9 cellular contexts compared by ENCODE assay signal in the genomic region with DNA sequence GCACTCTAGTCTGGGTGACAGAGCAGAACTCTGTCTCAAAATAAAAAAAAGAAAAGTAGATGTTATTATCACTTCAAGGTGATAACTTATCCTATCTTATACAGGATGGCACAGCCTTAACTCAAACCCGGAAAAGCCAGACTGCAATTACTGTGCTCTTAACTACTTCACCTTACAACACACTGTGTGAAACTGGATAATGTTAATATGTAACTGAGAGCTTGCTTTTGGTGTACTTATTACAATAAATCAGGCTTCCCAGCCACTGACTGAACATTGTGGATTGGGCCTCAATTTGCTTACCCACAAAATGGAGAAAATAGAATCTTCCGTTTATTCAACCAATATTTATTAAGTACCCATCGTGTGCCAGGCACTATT. TPM values are rescaled to one million over a fixed set of nuclear protein-coding genes. Genes with fewer than 3 reads are reported as not detected.
DNase-seq lines count a peak whose midpoint lies in the region; ATAC-seq and TF ChIP-seq lines count a peak whose summit lies in the region.
"Had no signal": no experiment of that assay in that cellular context is flagged by ENCODE, and none has a peak within 500 bp of the region (broad histone marks: within the 10 kb centered on the region; RNA-seq: fewer than 3 reads in every experiment).

No MANE protein-coding gene starts in this region.

- peak overlapping the region; percentile 99 for H3K4me3 ChIP-seq in Jurkat, Clone E6-1 (ENCODE audit: low read length)
- peak overlapping the region; percentile 72 for H3K4me3 ChIP-seq in astrocyte of the spinal cord (ENCODE audit: low read depth, low read length)
- H3K4me3 ChIP-seq in mucosa of rectum (ENCODE audit: low read length in 2 of 2): peak overlapping the region; percentile 8 to 96
- no peak overlapping the region for H3K4me3 ChIP-seq in coronary artery

- peaks cover 0 to 10% of the 10 kb centered on the region in 2 donors for H3K36me3 ChIP-seq in mucosa of rectum (ENCODE audit: control insufficient read depth in 2 of 2, insufficient read depth in 2 of 2, low read length in 2 of 2)

- peaks cover 18 to 22% of the 10 kb centered on the region in 2 donors for H3K4me1 ChIP-seq in mucosa of rectum (ENCODE audit: control insufficient read depth in 2 of 2, insufficient read depth in 2 of 2, low read length in 2 of 2)

- no peaks in the 10 kb centered on the region for H3K27me3 ChIP-seq in mucosa of rectum (ENCODE audit: control insufficient read depth in 2 of 2, insufficient read depth in 2 of 2, low read length in 2 of 2)
- H3K27me3 ChIP-seq: left lung had no signal

- H3K9me3 ChIP-seq in mucosa of rectum (ENCODE audit: control insufficient read depth in 2 of 2, low read length in 2 of 2): no peaks in the 10 kb centered on the region
- H3K9me3 ChIP-seq: left lung had no signal

- TF ChIP-seq CTCF in astrocyte of the spinal cord (IDR thresholded peaks at IDR 0.05; ENCODE audit: low read depth, low read length): no peak
- no peak for TF ChIP-seq CTCF in coronary artery (IDR thresholded peaks at IDR 0.05)

- ATAC-seq in GM21515 (IDR thresholded peaks at IDR 0.05; ENCODE audit: unreplicated experiment): no peak
- ATAC-seq in GM18909 (IDR thresholded peaks at IDR 0.05; ENCODE audit: poor library complexity, unreplicated experiment): no peak

- peak; percentile 66 for DNase-seq in DMS53 treated with DMSO at 0.1 percent for 48 hours (lab: John Stamatoyannopoulos, UW; ENCODE audit: unreplicated experiment)
- DNase-seq in Jurkat, Clone E6-1 (ENCODE audit: low read depth, low spot score): no peak
- no peak for DNase-seq in astrocyte of the spinal cord (ENCODE audit: low read depth, low spot score)
- DNase-seq in coronary artery (ENCODE audit: low spot score): no peak
- no peak for DNase-seq in NCI-H2227 treated with DMSO at 0.1 percent for 48 hours (lab: John Stamatoyannopoulos, UW)

- in situ Hi-C loops in astrocyte of the spinal cord (cut with HindIII; ENCODE audit: low sequenced_read_pairs): no loop called here

- H3K9ac ChIP-seq in mucosa of rectum (ENCODE audit: low read depth in 1 of 2, low read length in 2 of 2): peak overlapping the region; percentile 3 to 17

- H3K27ac ChIP-seq in mucosa of rectum (ENCODE audit: low read depth in 2 of 2, low read length in 2 of 2): peak overlapping the region; percentile 45 to 94
- no peak overlapping the region for H3K27ac ChIP-seq in coronary artery
- H3K27ac ChIP-seq: left lung had no signal

RNA-seq across cellular contexts. Expression of gene ORC1, which starts 1.4 kb away (rescaled TPM):
- polyA plus RNA-seq in Jurkat, Clone E6-1 (2012; ENCODE audit: insufficient read depth, insufficient read length): 19.7 TPM

RNA-seq across cellular contexts. Expression of gene PRPF38A, which starts 1.6 kb away (rescaled TPM):
- 130 TPM for polyA plus RNA-seq in Jurkat, Clone E6-1 (2012; ENCODE audit: insufficient read depth, insufficient read length)

RNA-seq across cellular contexts. Expression of gene CC2D1B, which starts 36.8 kb away (rescaled TPM):
- 28.2 TPM for polyA plus RNA-seq in Jurkat, Clone E6-1 (2012; ENCODE audit: insufficient read depth, insufficient read length)

Comparison
In these comparisons a context has a peak if more than half of its experiments do, and no peak if none do; other contexts are left out.
1. H3K27ac ChIP-seq: peak in mucosa of rectum (2 of 2); none in coronary artery (0 of 2).